ENCODE assay signal across 9 cellular contexts in genomic region chr11:65013130-65013691, GRCh38. TPM values are rescaled to one million over a fixed set of nuclear protein-coding genes. Genes with fewer than 3 reads are reported as not detected.
A peak's percentile ranks its signal among the peaks of the same experiment; 100 is the strongest.
DNase-seq lines count a peak whose midpoint lies in the region; ATAC-seq lines count a peak whose summit lies in the region.
"Had no signal": no experiment of that assay in that cellular context is flagged by ENCODE, and none has a peak within 500 bp of the region (broad histone marks: within the 10 kb centered on the region; RNA-seq: fewer than 3 reads in every experiment).

No MANE protein-coding gene starts in this region.

- no peaks in the 10 kb centered on the region for H3K9me3 Mint-ChIP-seq in activated T-cell treated with anti-CD3 and anti-CD28 coated beads, Interleukin-2, amount 50 U/mL, for 24 hours
- no peaks in the 10 kb centered on the region for H3K9me3 Mint-ChIP-seq in naive B cell

- H3K36me3 Mint-ChIP-seq in activated T-cell treated with anti-CD3 and anti-CD28 coated beads, Interleukin-2, amount 50 U/mL, for 24 hours (ENCODE audit: low read depth): peaks cover 26% of the 10 kb centered on the region
- no peaks in the 10 kb centered on the region for H3K36me3 Mint-ChIP-seq in naive B cell

- peaks cover 31% of the 10 kb centered on the region for H3K4me1 Mint-ChIP-seq in activated T-cell treated with anti-CD3 and anti-CD28 coated beads, Interleukin-2, amount 50 U/mL, for 24 hours (ENCODE audit: low read depth)
- peaks cover 29 to 44% (median 41%) of the 10 kb centered on the region in 3 donors for H3K4me1 Mint-ChIP-seq in naive B cell

- peak; percentile 91 for ATAC-seq in esophagus mucosa
- no peak for ATAC-seq in naive B cell (ENCODE audit: low read depth in 2 of 2)

- H3K4me3 Mint-ChIP-seq in activated T-cell treated with anti-CD3 and anti-CD28 coated beads, Interleukin-2, amount 50 U/mL, for 24 hours: peak overlapping the region; percentile 89
- H3K4me3 Mint-ChIP-seq in naive B cell: peak overlapping the region; percentile 87 to 98 (median 94)

- no peaks in the 10 kb centered on the region for H3K27me3 Mint-ChIP-seq in activated T-cell treated with anti-CD3 and anti-CD28 coated beads, Interleukin-2, amount 50 U/mL, for 24 hours
- H3K27me3 Mint-ChIP-seq in naive B cell: no peaks in the 10 kb centered on the region

- peak overlapping the region; percentile 99 for H3K27ac Mint-ChIP-seq in activated T-cell treated with anti-CD3 and anti-CD28 coated beads, Interleukin-2, amount 50 U/mL, for 24 hours
- peak overlapping the region; percentile 94 to 99 (median 99) for H3K27ac Mint-ChIP-seq in naive B cell

- DNase-seq in COLO668 (lab: John Stamatoyannopoulos, UW; ENCODE audit: unreplicated experiment): peak; percentile 89
- peak; percentile 79 for DNase-seq in H4 (ENCODE audit: low spot score)
- peak; percentile 92 for DNase-seq in NCI-H82 (lab: John Stamatoyannopoulos, UW)
- DNase-seq in activated T-cell treated with anti-CD3 and anti-CD28 coated beads, Interleukin-2, amount 50 U/mL, for 24 hours: peak; percentile 93
- DNase-seq in naive B cell: peak; percentile 92
- DNase-seq in stimulated activated naive CD4-positive, alpha-beta T cell treated with Interleukin-2 at 50 U/mL for 16 hours (lab: John Stamatoyannopoulos, UW): peak; percentile 88
- no peak for DNase-seq in globus pallidus (ENCODE audit: low spot score)

RNA-seq across cellular contexts. Expression of gene ARL2, which starts 0.7 kb away (rescaled TPM):
- 266 and 271 TPM in 2 replicates for total RNA-seq in H4 (2014; rRNA removed; shearing (Covaris generic))
- total RNA-seq in esophagus mucosa: 43.9 TPM
- polyA plus RNA-seq in naive B cell (ENCODE audit: low read depth in 6 of 6): 10 to 100 TPM; 45.9 to 74.0 (median 64.2) TPM

RNA-seq across cellular contexts. Expression of gene SNX15, which starts 14.0 kb away (rescaled TPM):
- 6.3 and 8.5 TPM in 2 replicates for total RNA-seq in H4 (2014; rRNA removed; shearing (Covaris generic))
- total RNA-seq in esophagus mucosa: 12.2 TPM
- 10 to 100 TPM; 11.7 to 18.3 (median 14.9) TPM for polyA plus RNA-seq in naive B cell (ENCODE audit: low read depth in 6 of 6)

RNA-seq across cellular contexts. Expression of gene BATF2, which starts 16.4 kb away (rescaled TPM):
- 1.8 and 2.3 TPM in 2 replicates for total RNA-seq in H4 (2014; rRNA removed; shearing (Covaris generic))
- total RNA-seq in esophagus mucosa: not detected
- polyA plus RNA-seq in naive B cell (ENCODE audit: low read depth in 6 of 6): 1 to 10 TPM in 3 of 6 donors, under 1 TPM in 2, not detected in 1; 0.13 to 2.9 (median 1.6) TPM
- total RNA-seq: T-helper 2 cell treated with Interferon-gamma antibody and Interleukin-4, amounts not matched to agents 100 ng/mL and 5 ng/mL, for 36 hours had no signal

RNA-seq across cellular contexts. Expression of gene SAC3D1, which starts 27.8 kb away (rescaled TPM):
- total RNA-seq in H4 (2014; rRNA removed; shearing (Covaris generic)): 4.1 and 10.7 TPM in 2 replicates
- 11.3 TPM for total RNA-seq in esophagus mucosa
- polyA plus RNA-seq in naive B cell (ENCODE audit: low read depth in 6 of 6): 1 to 10 TPM; 4.7 to 9.6 (median 6.4) TPM

RNA-seq across cellular contexts. Expression of gene MAJIN, which starts 41.3 kb away (rescaled TPM):
- not detected in 2 replicates for total RNA-seq in H4 (2014; rRNA removed; shearing (Covaris generic))
- total RNA-seq in esophagus mucosa: not detected
- 1 to 10 TPM in 2 of 6 donors, under 1 TPM in 2, not detected in 2; 0.48 to 1.7 (median 1.1) TPM for polyA plus RNA-seq in naive B cell (ENCODE audit: low read depth in 6 of 6)
- total RNA-seq: T-helper 2 cell treated with Interferon-gamma antibody and Interleukin-4, amounts not matched to agents 100 ng/mL and 5 ng/mL, for 36 hours had no signal
